Comparison of ENCODE assay signal across 1 cellular context in the genomic region with DNA sequence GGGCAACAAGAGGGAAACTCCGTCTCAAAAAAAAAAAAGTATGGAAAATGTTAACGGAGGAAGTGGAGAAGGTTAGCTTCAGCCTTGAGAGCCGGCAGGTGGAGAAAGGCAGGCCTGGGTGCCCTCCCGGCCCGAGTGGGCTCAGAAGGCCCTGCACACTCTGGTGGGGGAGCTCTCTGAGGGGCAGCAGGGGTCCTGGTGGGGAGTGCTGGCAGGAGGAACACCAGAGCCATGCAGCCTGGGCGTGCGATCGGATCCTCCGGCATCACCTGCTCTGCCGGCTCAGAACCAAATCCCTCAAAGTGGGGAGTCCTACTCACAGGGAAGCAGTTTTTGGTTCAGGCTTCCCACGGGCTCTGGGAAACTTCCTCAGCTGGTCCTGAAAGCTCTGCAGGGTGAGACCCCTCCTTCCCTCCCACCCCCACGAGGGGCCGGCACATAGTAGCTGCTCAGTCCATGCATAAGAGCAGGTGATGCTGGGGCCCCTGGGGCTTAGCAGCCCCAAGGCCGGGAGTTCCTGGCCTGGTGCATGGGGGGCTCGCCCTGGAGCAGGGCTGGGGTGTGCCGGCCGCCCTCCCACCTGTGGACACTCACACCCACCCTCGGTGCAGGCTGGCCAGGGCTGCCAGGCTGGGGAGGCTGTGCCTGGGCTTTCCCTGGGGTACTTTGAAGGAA.
TF ChIP-seq lines count a peak whose summit lies in the region.

No MANE protein-coding gene starts in this region.

TF ChIP-seq in A549, 52 proteins besides CTCF, POLR2A, EP300 and RAD21 (continued from another document):
- TF ChIP-seq, protein P1, sequence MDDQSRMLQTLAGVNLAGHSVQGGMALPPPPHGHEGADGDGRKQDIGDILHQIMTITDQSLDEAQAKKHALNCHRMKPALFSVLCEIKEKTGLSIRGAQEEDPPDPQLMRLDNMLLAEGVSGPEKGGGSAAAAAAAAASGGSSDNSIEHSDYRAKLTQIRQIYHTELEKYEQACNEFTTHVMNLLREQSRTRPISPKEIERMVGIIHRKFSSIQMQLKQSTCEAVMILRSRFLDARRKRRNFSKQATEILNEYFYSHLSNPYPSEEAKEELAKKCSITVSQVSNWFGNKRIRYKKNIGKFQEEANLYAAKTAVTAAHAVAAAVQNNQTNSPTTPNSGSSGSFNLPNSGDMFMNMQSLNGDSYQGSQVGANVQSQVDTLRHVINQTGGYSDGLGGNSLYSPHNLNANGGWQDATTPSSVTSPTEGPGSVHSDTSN (IDR thresholded peaks at IDR 0.05) = no peak
- TF ChIP-seq, protein P2, sequence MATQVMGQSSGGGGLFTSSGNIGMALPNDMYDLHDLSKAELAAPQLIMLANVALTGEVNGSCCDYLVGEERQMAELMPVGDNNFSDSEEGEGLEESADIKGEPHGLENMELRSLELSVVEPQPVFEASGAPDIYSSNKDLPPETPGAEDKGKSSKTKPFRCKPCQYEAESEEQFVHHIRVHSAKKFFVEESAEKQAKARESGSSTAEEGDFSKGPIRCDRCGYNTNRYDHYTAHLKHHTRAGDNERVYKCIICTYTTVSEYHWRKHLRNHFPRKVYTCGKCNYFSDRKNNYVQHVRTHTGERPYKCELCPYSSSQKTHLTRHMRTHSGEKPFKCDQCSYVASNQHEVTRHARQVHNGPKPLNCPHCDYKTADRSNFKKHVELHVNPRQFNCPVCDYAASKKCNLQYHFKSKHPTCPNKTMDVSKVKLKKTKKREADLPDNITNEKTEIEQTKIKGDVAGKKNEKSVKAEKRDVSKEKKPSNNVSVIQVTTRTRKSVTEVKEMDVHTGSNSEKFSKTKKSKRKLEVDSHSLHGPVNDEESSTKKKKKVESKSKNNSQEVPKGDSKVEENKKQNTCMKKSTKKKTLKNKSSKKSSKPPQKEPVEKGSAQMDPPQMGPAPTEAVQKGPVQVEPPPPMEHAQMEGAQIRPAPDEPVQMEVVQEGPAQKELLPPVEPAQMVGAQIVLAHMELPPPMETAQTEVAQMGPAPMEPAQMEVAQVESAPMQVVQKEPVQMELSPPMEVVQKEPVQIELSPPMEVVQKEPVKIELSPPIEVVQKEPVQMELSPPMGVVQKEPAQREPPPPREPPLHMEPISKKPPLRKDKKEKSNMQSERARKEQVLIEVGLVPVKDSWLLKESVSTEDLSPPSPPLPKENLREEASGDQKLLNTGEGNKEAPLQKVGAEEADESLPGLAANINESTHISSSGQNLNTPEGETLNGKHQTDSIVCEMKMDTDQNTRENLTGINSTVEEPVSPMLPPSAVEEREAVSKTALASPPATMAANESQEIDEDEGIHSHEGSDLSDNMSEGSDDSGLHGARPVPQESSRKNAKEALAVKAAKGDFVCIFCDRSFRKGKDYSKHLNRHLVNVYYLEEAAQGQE (IDR thresholded peaks at IDR 0.05) = no peak
- TF ChIP-seq CHD4 (IDR thresholded peaks at IDR 0.05; ENCODE audit: borderline replicate concordance) (no peak), ESRRA (IDR thresholded peaks at IDR 0.05; ENCODE audit: borderline replicate concordance, low read length) (no peak), NPAS2 (CRISPR knock-in tag; IDR thresholded peaks at IDR 0.05; ENCODE audit: borderline replicate concordance) (no peak)
- TF ChIP-seq, protein P3, sequence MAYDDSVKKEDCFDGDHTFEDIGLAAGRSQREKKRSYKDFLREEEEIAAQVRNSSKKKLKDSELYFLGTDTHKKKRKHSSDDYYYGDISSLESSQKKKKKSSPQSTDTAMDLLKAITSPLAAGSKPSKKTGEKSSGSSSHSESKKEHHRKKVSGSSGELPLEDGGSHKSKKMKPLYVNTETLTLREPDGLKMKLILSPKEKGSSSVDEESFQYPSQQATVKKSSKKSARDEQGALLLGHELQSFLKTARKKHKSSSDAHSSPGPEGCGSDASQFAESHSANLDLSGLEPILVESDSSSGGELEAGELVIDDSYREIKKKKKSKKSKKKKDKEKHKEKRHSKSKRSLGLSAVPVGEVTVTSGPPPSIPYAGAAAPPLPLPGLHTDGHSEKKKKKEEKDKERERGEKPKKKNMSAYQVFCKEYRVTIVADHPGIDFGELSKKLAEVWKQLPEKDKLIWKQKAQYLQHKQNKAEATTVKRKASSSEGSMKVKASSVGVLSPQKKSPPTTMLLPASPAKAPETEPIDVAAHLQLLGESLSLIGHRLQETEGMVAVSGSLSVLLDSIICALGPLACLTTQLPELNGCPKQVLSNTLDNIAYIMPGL (CRISPR knock-in tag; IDR thresholded peaks at IDR 0.05; ENCODE audit: borderline replicate concordance) = no peak
- TF ChIP-seq, protein P4, sequence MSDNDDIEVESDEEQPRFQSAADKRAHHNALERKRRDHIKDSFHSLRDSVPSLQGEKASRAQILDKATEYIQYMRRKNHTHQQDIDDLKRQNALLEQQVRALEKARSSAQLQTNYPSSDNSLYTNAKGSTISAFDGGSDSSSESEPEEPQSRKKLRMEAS (IDR thresholded peaks at IDR 0.05) = no peak
